In genomic region chr5:132054697-132055440, GRCh38 we compare ENCODE assay signal across 15 cellular contexts. TPM values are rescaled to one million over a fixed set of nuclear protein-coding genes. Genes with fewer than 3 reads are reported as not detected.
DNase-seq lines count a peak whose midpoint lies in the region; ATAC-seq and TF ChIP-seq lines count a peak whose summit lies in the region.
"Had no signal": no experiment of that assay in that cellular context is flagged by ENCODE, and none has a peak within 500 bp of the region (broad histone marks: within the 10 kb centered on the region; RNA-seq: fewer than 3 reads in every experiment).

No MANE protein-coding gene starts in this region.

- ATAC-seq in left cardiac atrium (no peak), left lobe of liver (no peak), HG03442 (IDR thresholded peaks at IDR 0.05; ENCODE audit: unreplicated experiment) (no peak)
- ATAC-seq: gastrocnemius medialis had no signal

- DNase-seq in right atrium auricular region (ENCODE audit: low spot score) = peak; percentile 42
- no peak for DNase-seq in left cardiac atrium
- DNase-seq in T-helper 2 cell treated with Interferon-gamma antibody and Interleukin-4, amounts not matched to agents 5 μg/mL and 100 μg/mL, for 36 hours (ENCODE audit: low spot score) = no peak
- peak; percentile 15 for DNase-seq in left lobe of liver (ENCODE audit: low spot score)
- no peak for DNase-seq in NCI-H2107 (lab: John Stamatoyannopoulos, UW)
- no peak for DNase-seq in activated CD4-positive, alpha-beta memory T cell treated with anti-CD3 and anti-CD28 coated beads for 36 hours
- DNase-seq: amygdala, gastrocnemius medialis, NCI-H1930, NCI-H446 had no signal

- H3K36me3 Mint-ChIP-seq in T-helper 2 cell treated with Interferon-gamma antibody and Interleukin-4, amounts not matched to agents 5 μg/mL and 100 μg/mL, for 36 hours (ENCODE audit: low read depth) = no peaks in the 10 kb centered on the region
- no peaks in the 10 kb centered on the region for H3K36me3 Mint-ChIP-seq in activated CD4-positive, alpha-beta memory T cell treated with anti-CD3 and anti-CD28 coated beads for 36 hours
- H3K36me3 Mint-ChIP-seq: stimulated activated memory B cell treated with anti-CD40 and anti-IgM and Interleukin-4, amounts not matched to agents 10 μg/mL and 1 μg/mL and 100 μg/mL, for 72 hours had no signal

- H3K4me1 Mint-ChIP-seq in T-helper 2 cell treated with Interferon-gamma antibody and Interleukin-4, amounts not matched to agents 5 μg/mL and 100 μg/mL, for 36 hours (ENCODE audit: low read depth) = peaks cover 51% of the 10 kb centered on the region
- peaks cover 41% of the 10 kb centered on the region for H3K4me1 Mint-ChIP-seq in activated CD4-positive, alpha-beta memory T cell treated with anti-CD3 and anti-CD28 coated beads for 36 hours (ENCODE audit: low read depth)

- no peaks in the 10 kb centered on the region for H3K9me3 ChIP-seq in right atrium auricular region
- H3K9me3 ChIP-seq: gastrocnemius medialis, neutrophil, thyroid gland had no signal

- no peak overlapping the region for H3K27ac ChIP-seq in right atrium auricular region
- H3K27ac ChIP-seq: gastrocnemius medialis, neutrophil, thyroid gland had no signal

- no peak for TF ChIP-seq CTCF in right atrium auricular region (IDR thresholded peaks at IDR 0.05)

- H3K27me3 ChIP-seq in right atrium auricular region = no peaks in the 10 kb centered on the region
- H3K27me3 ChIP-seq: thyroid gland had no signal

- POLR2A ChIA-PET in activated CD4-positive, alpha-beta memory T cell treated with anti-CD3 and anti-CD28 coated beads for 36 hours (lab: Charles Lee) = no interaction called here

- CTCF ChIA-PET in activated CD4-positive, alpha-beta memory T cell treated with anti-CD3 and anti-CD28 coated beads for 36 hours (lab: Charles Lee) = interaction anchor here (0.6 to 4.4 kb wide), 5 partner anchors 9 to 465 kb away, joined by 3 to 35 read pairs (median 6); no protein-coding TSS in a partner anchor

- no peaks in the 10 kb centered on the region for H3K36me3 ChIP-seq in right atrium auricular region
- H3K36me3 ChIP-seq: gastrocnemius medialis, neutrophil, thyroid gland had no signal

- no peaks in the 10 kb centered on the region for H3K4me1 ChIP-seq in right atrium auricular region
- H3K4me1 ChIP-seq: gastrocnemius medialis, thyroid gland had no signal

- intact Hi-C loops in left cardiac atrium (cut with DNase I) = no loop called here
- intact Hi-C loops in activated CD4-positive, alpha-beta memory T cell treated with anti-CD3 and anti-CD28 coated beads for 36 hours (cut with micrococcal nuclease) = no loop called here

- H3K27ac Mint-ChIP-seq in T-helper 2 cell treated with Interferon-gamma antibody and Interleukin-4, amounts not matched to agents 5 μg/mL and 100 μg/mL, for 36 hours = peak overlapping the region; percentile 9
- no peak overlapping the region for H3K27ac Mint-ChIP-seq in activated CD4-positive, alpha-beta memory T cell treated with anti-CD3 and anti-CD28 coated beads for 36 hours
- H3K27ac Mint-ChIP-seq: stimulated activated memory B cell treated with anti-CD40 and anti-IgM and Interleukin-4, amounts not matched to agents 10 μg/mL and 1 μg/mL and 100 μg/mL, for 72 hours had no signal

- H3K4me3 ChIP-seq in right atrium auricular region = no peak overlapping the region
- H3K4me3 ChIP-seq: gastrocnemius medialis, thyroid gland had no signal

- H3K27me3 Mint-ChIP-seq in T-helper 2 cell treated with Interferon-gamma antibody and Interleukin-4, amounts not matched to agents 5 μg/mL and 100 μg/mL, for 36 hours (ENCODE audit: low read depth) = peaks cover 9% of the 10 kb centered on the region
- no peaks in the 10 kb centered on the region for H3K27me3 Mint-ChIP-seq in activated CD4-positive, alpha-beta memory T cell treated with anti-CD3 and anti-CD28 coated beads for 36 hours

- no peak overlapping the region for H3K4me3 Mint-ChIP-seq in T-helper 2 cell treated with Interferon-gamma antibody and Interleukin-4, amounts not matched to agents 5 μg/mL and 100 μg/mL, for 36 hours
- H3K4me3 Mint-ChIP-seq in activated CD4-positive, alpha-beta memory T cell treated with anti-CD3 and anti-CD28 coated beads for 36 hours = no peak overlapping the region
- H3K4me3 Mint-ChIP-seq: stimulated activated memory B cell treated with anti-CD40 and anti-IgM and Interleukin-4, amounts not matched to agents 10 μg/mL and 1 μg/mL and 100 μg/mL, for 72 hours had no signal

- H3K9me3 Mint-ChIP-seq in T-helper 2 cell treated with Interferon-gamma antibody and Interleukin-4, amounts not matched to agents 5 μg/mL and 100 μg/mL, for 36 hours = no peaks in the 10 kb centered on the region
- no peaks in the 10 kb centered on the region for H3K9me3 Mint-ChIP-seq in activated CD4-positive, alpha-beta memory T cell treated with anti-CD3 and anti-CD28 coated beads for 36 hours
- H3K9me3 Mint-ChIP-seq: stimulated activated memory B cell treated with anti-CD40 and anti-IgM and Interleukin-4, amounts not matched to agents 10 μg/mL and 1 μg/mL and 100 μg/mL, for 72 hours had no signal

RNA-seq across cellular contexts. Expression of gene IL3, which starts 5.6 kb away (rescaled TPM):
- total RNA-seq in right atrium auricular region (not detected), left cardiac atrium (not detected), left lobe of liver (not detected)
- total RNA-seq in activated CD4-positive, alpha-beta memory T cell treated with anti-CD3 and anti-CD28 coated beads for 36 hours = 10 to 100 TPM; 23.1 to 23.3 TPM
- total RNA-seq: gastrocnemius medialis, liver, thyroid gland had no signal

RNA-seq across cellular contexts. Expression of gene CSF2, which starts 18.7 kb away (rescaled TPM):
- not detected for total RNA-seq in right atrium auricular region
- total RNA-seq in left cardiac atrium = not detected
- total RNA-seq in left lobe of liver = not detected
- total RNA-seq in activated CD4-positive, alpha-beta memory T cell treated with anti-CD3 and anti-CD28 coated beads for 36 hours = 100 to 1,000 TPM; 125 to 128 TPM
- total RNA-seq: gastrocnemius medialis, liver, thyroid gland had no signal

RNA-seq across cellular contexts. Expression of gene ACSL6, which starts 43.4 kb away (rescaled TPM):
- total RNA-seq in right atrium auricular region (1 to 10 TPM in 1 of 2 donors, under 1 TPM in 1; 0.71 to 1.6 TPM), left cardiac atrium (1 to 10 TPM; 1.6 to 4.4 TPM), left lobe of liver (3.7 TPM)
- 1 to 10 TPM; 5.6 to 6.0 TPM for total RNA-seq in activated CD4-positive, alpha-beta memory T cell treated with anti-CD3 and anti-CD28 coated beads for 36 hours

Comparison
In these comparisons a context has a peak if more than half of its experiments do, and no peak if none do; other contexts are left out.
1. DNase-seq: peak in right atrium auricular region (single experiment) and left lobe of liver (single experiment); none in left cardiac atrium (single experiment), T-helper 2 cell treated with Interferon-gamma antibody and Interleukin-4, amounts not matched to agents 5 μg/mL and 100 μg/mL, for 36 hours (single experiment), NCI-H2107 (single experiment) and activated CD4-positive, alpha-beta memory T cell treated with anti-CD3 and anti-CD28 coated beads for 36 hours (single experiment).
2. RNA of gene IL3, which starts 5.6 kb away (total RNA-seq): 23.1 to 23.3 TPM in activated CD4-positive, alpha-beta memory T cell treated with anti-CD3 and anti-CD28 coated beads for 36 hours; not detected in left lobe of liver (single experiment), not detected in right atrium auricular region and not detected in left cardiac atrium; every median in the first group is over 10 times any median in the second.
3. RNA of gene CSF2, which starts 18.7 kb away (total RNA-seq): 125 to 128 TPM in activated CD4-positive, alpha-beta memory T cell treated with anti-CD3 and anti-CD28 coated beads for 36 hours; not detected in right atrium auricular region, not detected in left cardiac atrium and not detected in left lobe of liver (single experiment); every median in the first group is over 100 times any median in the second.